ENCODE assay signal across 1 cellular context in the genomic region with DNA sequence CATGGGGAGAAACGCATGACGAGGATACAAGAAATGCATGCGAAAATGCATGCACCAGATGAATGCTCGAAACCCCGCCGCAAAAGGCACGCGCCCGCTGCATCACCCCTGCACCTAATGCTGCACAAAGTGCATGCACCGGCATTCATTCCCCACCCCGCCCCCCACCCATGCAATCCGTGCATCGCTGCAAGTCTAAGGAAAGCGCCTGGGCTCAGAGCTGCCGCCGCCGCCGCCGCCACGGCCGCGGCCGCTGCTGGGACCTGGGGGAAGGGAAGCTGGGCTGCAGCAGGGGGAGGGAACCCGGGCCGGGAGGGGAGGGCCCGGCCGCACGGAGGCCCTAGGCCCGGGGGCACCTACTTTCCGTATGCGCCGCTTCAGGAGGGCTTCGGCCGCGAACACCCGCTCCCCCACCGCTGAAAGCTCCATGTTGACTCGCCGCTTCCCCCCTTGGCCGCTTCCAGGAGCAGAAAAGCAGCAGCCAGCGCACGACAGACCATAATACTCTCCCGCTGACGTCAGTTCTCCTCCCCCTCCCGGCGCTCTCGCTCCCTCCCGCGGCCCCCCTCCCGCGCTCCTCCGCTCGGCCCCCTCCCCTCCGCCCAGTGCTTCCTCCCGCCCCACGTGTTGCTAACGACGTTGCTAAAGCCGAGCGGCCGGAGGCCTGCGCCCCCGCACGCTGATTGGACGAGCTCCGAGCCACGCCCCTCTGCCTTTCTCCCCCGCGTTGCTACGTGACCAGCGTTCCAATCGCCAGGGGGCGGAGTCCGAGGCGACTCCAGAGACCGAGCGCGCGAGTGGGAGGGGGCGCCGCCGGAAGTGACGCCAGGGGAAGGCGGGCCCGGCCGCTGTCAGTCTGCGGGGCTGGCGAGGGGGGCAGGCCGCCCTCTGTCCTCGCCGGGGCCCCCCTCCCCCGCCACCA.
TF ChIP-seq lines count a peak whose summit lies in the region.

Gene CBX8 (minus strand): TSS at position 508 of the 922 bp plus-strand sequence. CDS start 79 bp downstream, at position 429.

TF ChIP-seq in GM12878, 131 proteins besides CTCF, POLR2A, EP300 and RAD21 (continued from another document and continues in another):
- TF ChIP-seq FOXM1 (IDR thresholded peaks at IDR 0.05; ENCODE audit: low read depth, low read length) (no peak), MAX (IDR thresholded peaks at IDR 0.05; ENCODE audit: low read depth, low read length) (peak; percentile 71), SMARCA5 (IDR thresholded peaks at IDR 0.05) (no peak), YBX1 (IDR thresholded peaks at IDR 0.05) (no peak), BACH1 (IDR thresholded peaks at IDR 0.05; ENCODE audit: borderline replicate concordance) (peak; percentile 14; the same call in 1 of the 2 replicates), SP1 (IDR thresholded peaks at IDR 0.05; ENCODE audit: low read depth, low read length) (peak; percentile 89), CHD2 (IDR thresholded peaks at IDR 0.05; ENCODE audit: borderline replicate concordance, low read depth, low read length) (peak; percentile 54), E2F4 (IDR thresholded peaks at IDR 0.05; ENCODE audit: low read depth, low read length) (0 out of 2 replicates have a peak, but pooled peaks have one; percentile 35), ATF2 (IDR thresholded peaks at IDR 0.05; ENCODE audit: low read length) (no peak), BHLHE40 (IDR thresholded peaks at IDR 0.05; ENCODE audit: borderline replicate concordance in 1 of 2, low read depth in 2 of 2, low read length in 1 of 2) (peak in 1 of 2 experiments; percentile 23; a peak in 1 of 4 replicates), USF1 (IDR thresholded peaks at IDR 0.05; ENCODE audit: borderline replicate concordance, extremely low read length, insufficient read depth, low read depth, low read length) (peak; percentile 77), POLR2AphosphoS2 (IDR thresholded peaks at IDR 0.05; ENCODE audit: low read depth, low read length) (no peak), HDGF (IDR thresholded peaks at IDR 0.05) (peak; percentile 90), GATAD2B (conservative IDR thresholded peaks at IDR 0.05; ENCODE audit: low read depth) (peak; percentile 14; the same call in 1 of the 2 replicates), BCLAF1 (IDR thresholded peaks at IDR 0.05) (no peak), MEF2B (IDR thresholded peaks at IDR 0.05; ENCODE audit: partially characterized antibody, poor library complexity, severe bottlenecking) (peak; percentile 37), SIN3A (IDR thresholded peaks at IDR 0.05; ENCODE audit: low read depth, low read length) (peak; percentile 34; the same call in 1 of the 2 replicates), SMC3 (IDR thresholded peaks at IDR 0.05; ENCODE audit: borderline replicate concordance, low read length) (no peak), ELK1 (IDR thresholded peaks at IDR 0.05; ENCODE audit: low read depth, low read length) (peak; percentile 57; the same call in 1 of the 2 replicates), NR2C2 (IDR thresholded peaks at IDR 0.05; ENCODE audit: borderline replicate concordance, control insufficient read depth, insufficient read length, low read depth) (no peak), JUND (IDR thresholded peaks at IDR 0.05; ENCODE audit: low read depth, low read length) (no peak), RFX5 (IDR thresholded peaks at IDR 0.05; ENCODE audit: low read depth, low read length) (peak; percentile 83; the same call in 1 of the 2 replicates), TARDBP (IDR thresholded peaks at IDR 0.05; ENCODE audit: borderline replicate concordance) (0 out of 2 replicates have a peak, but pooled peaks have one; percentile 62), TCF12 (IDR thresholded peaks at IDR 0.05; ENCODE audit: low read depth, low read length) (0 out of 2 replicates have a peak, but pooled peaks have one; percentile 15), RELA (IDR thresholded peaks at IDR 0.05; ENCODE audit: borderline replicate concordance, partially characterized antibody) (peak; percentile 16), FOXK2 (IDR thresholded peaks at IDR 0.05) (no peak; the same call in 1 of the 2 replicates), TBL1XR1 (IDR thresholded peaks at IDR 0.05; ENCODE audit: low read depth, low read length) (peak; percentile 24; the same call in 1 of the 2 replicates), PRDM15 (CRISPR knock-in tag; IDR thresholded peaks at IDR 0.05) (no peak), NFXL1 (IDR thresholded peaks at IDR 0.05; ENCODE audit: borderline replicate concordance) (no peak), LARP7 (IDR thresholded peaks at IDR 0.05) (peak; percentile 55; the same call in 1 of the 2 replicates), ATF7 (IDR thresholded peaks at IDR 0.05; ENCODE audit: low read depth) (peak; percentile 85), CBFB (IDR thresholded peaks at IDR 0.05; ENCODE audit: low read depth) (no peak), SUPT20H (IDR thresholded peaks at IDR 0.05; ENCODE audit: borderline replicate concordance, control insufficient read depth, low read depth, low read length) (no peak), CBX5 (IDR thresholded peaks at IDR 0.05; ENCODE audit: low read depth) (no peak)
- TF ChIP-seq, protein P1, sequence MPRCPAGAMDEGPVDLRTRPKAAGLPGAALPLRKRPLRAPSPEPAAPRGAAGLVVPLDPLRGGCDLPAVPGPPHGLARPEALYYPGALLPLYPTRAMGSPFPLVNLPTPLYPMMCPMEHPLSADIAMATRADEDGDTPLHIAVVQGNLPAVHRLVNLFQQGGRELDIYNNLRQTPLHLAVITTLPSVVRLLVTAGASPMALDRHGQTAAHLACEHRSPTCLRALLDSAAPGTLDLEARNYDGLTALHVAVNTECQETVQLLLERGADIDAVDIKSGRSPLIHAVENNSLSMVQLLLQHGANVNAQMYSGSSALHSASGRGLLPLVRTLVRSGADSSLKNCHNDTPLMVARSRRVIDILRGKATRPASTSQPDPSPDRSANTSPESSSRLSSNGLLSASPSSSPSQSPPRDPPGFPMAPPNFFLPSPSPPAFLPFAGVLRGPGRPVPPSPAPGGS (IDR thresholded peaks at IDR 0.05; ENCODE audit: borderline replicate concordance, insufficient read depth, low read depth, low read length, poor library complexity, severe bottlenecking): no peak
- TF ChIP-seq, protein P2, sequence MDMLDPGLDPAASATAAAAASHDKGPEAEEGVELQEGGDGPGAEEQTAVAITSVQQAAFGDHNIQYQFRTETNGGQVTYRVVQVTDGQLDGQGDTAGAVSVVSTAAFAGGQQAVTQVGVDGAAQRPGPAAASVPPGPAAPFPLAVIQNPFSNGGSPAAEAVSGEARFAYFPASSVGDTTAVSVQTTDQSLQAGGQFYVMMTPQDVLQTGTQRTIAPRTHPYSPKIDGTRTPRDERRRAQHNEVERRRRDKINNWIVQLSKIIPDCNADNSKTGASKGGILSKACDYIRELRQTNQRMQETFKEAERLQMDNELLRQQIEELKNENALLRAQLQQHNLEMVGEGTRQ (IDR thresholded peaks at IDR 0.05; ENCODE audit: borderline replicate concordance, low read depth, low read length): peak; percentile 51
- TF ChIP-seq, protein P3, sequence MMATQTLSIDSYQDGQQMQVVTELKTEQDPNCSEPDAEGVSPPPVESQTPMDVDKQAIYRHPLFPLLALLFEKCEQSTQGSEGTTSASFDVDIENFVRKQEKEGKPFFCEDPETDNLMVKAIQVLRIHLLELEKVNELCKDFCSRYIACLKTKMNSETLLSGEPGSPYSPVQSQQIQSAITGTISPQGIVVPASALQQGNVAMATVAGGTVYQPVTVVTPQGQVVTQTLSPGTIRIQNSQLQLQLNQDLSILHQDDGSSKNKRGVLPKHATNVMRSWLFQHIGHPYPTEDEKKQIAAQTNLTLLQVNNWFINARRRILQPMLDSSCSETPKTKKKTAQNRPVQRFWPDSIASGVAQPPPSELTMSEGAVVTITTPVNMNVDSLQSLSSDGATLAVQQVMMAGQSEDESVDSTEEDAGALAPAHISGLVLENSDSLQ (IDR thresholded peaks at IDR 0.05): peak; percentile 98
- TF ChIP-seq, protein P4, sequence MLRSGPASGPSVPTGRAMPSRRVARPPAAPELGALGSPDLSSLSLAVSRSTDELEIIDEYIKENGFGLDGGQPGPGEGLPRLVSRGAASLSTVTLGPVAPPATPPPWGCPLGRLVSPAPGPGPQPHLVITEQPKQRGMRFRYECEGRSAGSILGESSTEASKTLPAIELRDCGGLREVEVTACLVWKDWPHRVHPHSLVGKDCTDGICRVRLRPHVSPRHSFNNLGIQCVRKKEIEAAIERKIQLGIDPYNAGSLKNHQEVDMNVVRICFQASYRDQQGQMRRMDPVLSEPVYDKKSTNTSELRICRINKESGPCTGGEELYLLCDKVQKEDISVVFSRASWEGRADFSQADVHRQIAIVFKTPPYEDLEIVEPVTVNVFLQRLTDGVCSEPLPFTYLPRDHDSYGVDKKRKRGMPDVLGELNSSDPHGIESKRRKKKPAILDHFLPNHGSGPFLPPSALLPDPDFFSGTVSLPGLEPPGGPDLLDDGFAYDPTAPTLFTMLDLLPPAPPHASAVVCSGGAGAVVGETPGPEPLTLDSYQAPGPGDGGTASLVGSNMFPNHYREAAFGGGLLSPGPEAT (IDR thresholded peaks at IDR 0.05; ENCODE audit: low read depth): no peak
